16 cellular contexts compared by ENCODE assay signal in the genomic region with DNA sequence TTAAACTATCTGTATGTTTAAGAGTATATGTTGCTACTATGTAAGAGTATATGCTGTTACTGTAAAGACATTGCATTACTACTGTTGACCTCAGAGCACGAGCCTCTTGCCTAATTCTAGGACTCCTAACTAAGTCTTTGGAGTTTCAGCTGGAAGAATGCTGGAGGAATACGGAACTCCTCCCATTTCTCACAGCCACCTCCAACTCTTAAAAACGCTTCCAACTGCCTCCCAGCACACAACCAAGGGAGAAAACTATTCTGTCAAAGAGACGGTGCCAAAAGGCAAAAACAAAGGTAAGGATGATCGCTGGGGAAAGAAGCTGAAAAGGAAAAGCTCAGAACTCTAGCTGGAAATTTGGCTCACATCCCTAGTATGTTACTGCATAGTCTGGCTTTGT. TPM values are rescaled to one million over a fixed set of nuclear protein-coding genes. Genes with fewer than 3 reads are reported as not detected.
DNase-seq lines count a peak whose midpoint lies in the region; ATAC-seq and TF ChIP-seq lines count a peak whose summit lies in the region.
"Had no signal": no experiment of that assay in that cellular context is flagged by ENCODE, and none has a peak within 500 bp of the region (broad histone marks: within the 10 kb centered on the region; RNA-seq: fewer than 3 reads in every experiment).

TSS of gene FMO2 (plus strand) at position 237 of the 400 bp plus-strand sequence. CDS start 414 bp downstream, outside the sequence.

- 48% methylated on average over 5 of the region's 5 CpGs for WGBS in urinary bladder

- H3K4me3 ChIP-seq in cardiac fibroblast (replicated peaks in 1 of 2; ENCODE audit: low read depth in 2 of 2, low read length in 2 of 2) (peak within 1 kb of the TSS; percentile 35 to 40), parathyroid adenoma (ENCODE audit: low read depth, low read length) (no peak within 1 kb of the TSS), urinary bladder (ENCODE audit: low read depth, low read length) (peak within 1 kb of the TSS; percentile 13)

- DNase-seq in cardiac fibroblast (ENCODE audit: low read depth in 2 of 2), result peak; percentile 46 to 90
- DNase-seq in left cardiac atrium, result no peak
- DNase-seq in activated CD4-positive, alpha-beta T cell treated with anti-CD3 and anti-CD28 coated beads for 1 hour, result no peak
- DNase-seq in T-helper 1 cell, result no peak
- DNase-seq: activated gamma-delta T cell; brain microvascular endothelial cell; DND-41; effector CD8-positive, alpha-beta T cell; islet precursor cell; naive thymus-derived CD4-positive, alpha-beta T cell; NCI-H1694 treated with DMSO at 0.1 percent for 48 hours; NCI-H524 treated with DMSO at 0.1 percent for 48 hours; stimulated activated naive CD4-positive, alpha-beta T cell treated with Interleukin-2 at 50 U/mL for 16 hours had no signal

- H3K9ac ChIP-seq in parathyroid adenoma, result no peak within 1 kb of the TSS

- no peaks in the 10 kb centered on the region for H3K36me3 ChIP-seq in parathyroid adenoma (ENCODE audit: control insufficient read depth, insufficient read depth, low read length)
- no peaks in the 10 kb centered on the region for H3K36me3 ChIP-seq in urinary bladder (ENCODE audit: insufficient read depth)
- H3K36me3 ChIP-seq: brain microvascular endothelial cell had no signal

- intact Hi-C loops in left cardiac atrium (cut with DNase I), result loop anchor here in 1 of 2 donors (5.0 kb wide), 2 partner anchors 43 to 78 kb away; no protein-coding TSS in a partner anchor

- H3K27me3 ChIP-seq in parathyroid adenoma (ENCODE audit: control insufficient read depth, insufficient read depth, low read length), result no peaks in the 10 kb centered on the region
- H3K27me3 ChIP-seq: brain microvascular endothelial cell had no signal

- no peak within 1 kb of the TSS for H2AFZ ChIP-seq in parathyroid adenoma

- peak; percentile 60 to 75 for ATAC-seq in left cardiac atrium
- ATAC-seq in GM21786 (IDR thresholded peaks at IDR 0.05; ENCODE audit: unreplicated experiment), result no peak
- ATAC-seq: naive thymus-derived CD4-positive, alpha-beta T cell had no signal

- no peaks in the 10 kb centered on the region for H3K79me2 ChIP-seq in parathyroid adenoma

- no peaks in the 10 kb centered on the region for H3K4me1 ChIP-seq in parathyroid adenoma
- no peaks in the 10 kb centered on the region for H3K4me1 ChIP-seq in urinary bladder (ENCODE audit: insufficient read depth)

- no peak for TF ChIP-seq CTCF in cardiac fibroblast (IDR thresholded peaks at IDR 0.05; ENCODE audit: low read depth, low read length)
- TF ChIP-seq CTCF in parathyroid adenoma (IDR thresholded peaks at IDR 0.05), result no peak

- H3K9me3 ChIP-seq in parathyroid adenoma (ENCODE audit: control insufficient read depth, low read length), result no peaks in the 10 kb centered on the region

- peak within 1 kb of the TSS; percentile 15 for H3K27ac ChIP-seq in parathyroid adenoma
- no peak within 1 kb of the TSS for H3K27ac ChIP-seq in urinary bladder (ENCODE audit: low read depth)
- H3K27ac ChIP-seq: brain microvascular endothelial cell had no signal

- no peak within 1 kb of the TSS for H3K4me2 ChIP-seq in parathyroid adenoma (ENCODE audit: low read length)

RNA-seq across cellular contexts. Expression of gene FMO2, which starts in this region (rescaled TPM):
- total RNA-seq in left cardiac atrium, result 10 to 100 TPM; 41.7 to 64.3 TPM
- 1.7 TPM for total RNA-seq in urinary bladder
- 3.2 TPM for polyA plus RNA-seq in urinary bladder
- total RNA-seq: naive thymus-derived CD4-positive, alpha-beta T cell had no signal
- polyA plus RNA-seq: naive thymus-derived CD4-positive, alpha-beta T cell had no signal

Comparison
In these comparisons a context has a peak if more than half of its experiments do, and no peak if none do; other contexts are left out.
1. RNA of gene FMO2 (total RNA-seq): 41.7 to 64.3 TPM in left cardiac atrium; 1.7 TPM in urinary bladder (single experiment); every median in the first group is over 10 times any median in the second.
2. DNase-seq: peak in cardiac fibroblast (2 of 2); none in left cardiac atrium (single experiment), activated CD4-positive, alpha-beta T cell treated with anti-CD3 and anti-CD28 coated beads for 1 hour (single experiment) and T-helper 1 cell (0 of 5).